Comparison of ENCODE assay signal across 1 cellular context in the genomic region with DNA sequence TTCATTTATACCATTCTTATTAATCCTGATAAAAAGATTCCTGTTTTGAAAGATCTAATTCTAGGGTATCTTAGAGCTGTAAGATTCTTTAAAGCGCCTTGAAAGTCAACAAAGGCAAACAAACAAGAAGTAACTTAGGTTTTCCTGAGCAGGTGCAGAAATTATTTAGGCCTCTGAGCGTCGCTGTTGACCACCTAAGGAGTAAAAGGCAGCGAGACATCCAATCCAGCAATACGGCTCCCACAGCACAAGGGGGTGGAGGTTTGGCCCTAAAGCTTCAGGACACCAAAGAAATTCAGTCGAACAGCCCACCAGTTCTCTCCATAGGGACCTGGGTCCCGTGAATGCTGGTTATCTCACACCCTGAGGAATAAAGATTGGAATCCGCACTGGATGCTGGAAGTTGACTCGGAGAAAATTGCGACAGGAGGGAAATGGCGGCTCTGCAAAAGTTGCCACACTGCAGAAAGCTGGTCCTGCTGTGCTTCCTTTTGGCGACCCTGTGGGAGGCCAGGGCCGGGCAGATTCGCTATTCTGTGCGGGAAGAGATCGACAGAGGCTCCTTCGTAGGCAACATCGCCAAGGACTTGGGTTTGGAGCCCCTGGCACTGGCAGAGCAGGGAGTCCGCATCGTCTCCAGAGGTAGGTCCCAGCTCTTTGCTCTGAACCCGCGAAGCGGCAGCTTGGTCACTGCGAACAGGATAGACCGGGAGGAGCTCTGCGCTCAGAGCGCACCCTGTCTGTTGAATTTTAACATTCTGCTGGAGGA.
TF ChIP-seq lines count a peak whose summit lies in the region.

TSS of gene PCDHGA2 (plus strand) at position 223 of the 769 bp plus-strand sequence.

TF ChIP-seq in GM23338, 12 proteins besides CTCF, POLR2A, EP300 and RAD21 (continued from another document):
- no peak for TF ChIP-seq ZNF462 (CRISPR knock-in tag; IDR thresholded peaks at IDR 0.05)
- no peak for TF ChIP-seq ETS1 (IDR thresholded peaks at IDR 0.05)
- TF ChIP-seq EZH2phosphoT487 (IDR thresholded peaks at IDR 0.05; ENCODE audit: unreplicated experiment): no peak
- no peak for TF ChIP-seq JUNB (IDR thresholded peaks at IDR 0.05; ENCODE audit: unreplicated experiment)
- no peak for TF ChIP-seq STAT1 (IDR thresholded peaks at IDR 0.05; ENCODE audit: unreplicated experiment)
- TF ChIP-seq REST (IDR thresholded peaks at IDR 0.05; ENCODE audit: unreplicated experiment): no peak
- no peak for TF ChIP-seq EZH2 (IDR thresholded peaks at IDR 0.05; ENCODE audit: low read depth, unreplicated experiment)
